Comparison of ENCODE assay signal across 1 cellular context in the genomic region with DNA sequence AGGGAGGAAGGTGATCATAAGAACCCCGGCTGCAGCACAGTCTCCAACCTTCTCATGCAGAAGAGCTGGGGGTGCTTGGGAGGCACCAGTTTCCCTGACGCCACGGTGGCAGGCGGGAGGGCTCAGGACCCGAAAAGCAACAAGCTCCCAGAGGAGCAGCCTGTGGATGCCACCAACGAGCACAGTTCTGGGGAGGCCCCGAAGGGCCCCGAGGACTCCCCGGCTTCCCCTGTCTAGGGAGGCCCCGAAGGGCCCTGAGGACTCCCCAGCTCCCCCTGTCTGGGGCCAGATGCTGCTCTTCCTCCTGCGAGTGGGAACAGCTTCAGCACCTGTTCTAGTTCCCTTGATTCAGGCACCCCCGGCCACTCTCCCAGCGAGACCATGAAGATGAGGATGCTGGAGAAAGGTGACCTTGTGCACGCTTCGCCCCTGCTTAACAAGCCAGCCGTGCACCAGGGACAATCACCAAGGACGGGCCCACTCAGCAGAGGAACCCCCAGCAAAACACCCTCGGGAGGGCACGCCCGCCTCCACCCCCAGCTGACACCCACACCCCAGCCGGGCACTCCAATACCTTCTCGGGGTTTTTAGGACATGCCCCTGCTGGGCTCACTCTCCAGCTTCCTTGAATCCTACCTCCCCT.
TF ChIP-seq lines count a peak whose summit lies in the region.

No MANE protein-coding gene starts in this region.

TF ChIP-seq in HEK293, 187 proteins besides CTCF, POLR2A, EP300 and RAD21 (continued from another document):
- TF ChIP-seq ZNF639 (tag by site-specific recombination; IDR thresholded peaks at IDR 0.05) = no peak
- TF ChIP-seq, protein P1, sequence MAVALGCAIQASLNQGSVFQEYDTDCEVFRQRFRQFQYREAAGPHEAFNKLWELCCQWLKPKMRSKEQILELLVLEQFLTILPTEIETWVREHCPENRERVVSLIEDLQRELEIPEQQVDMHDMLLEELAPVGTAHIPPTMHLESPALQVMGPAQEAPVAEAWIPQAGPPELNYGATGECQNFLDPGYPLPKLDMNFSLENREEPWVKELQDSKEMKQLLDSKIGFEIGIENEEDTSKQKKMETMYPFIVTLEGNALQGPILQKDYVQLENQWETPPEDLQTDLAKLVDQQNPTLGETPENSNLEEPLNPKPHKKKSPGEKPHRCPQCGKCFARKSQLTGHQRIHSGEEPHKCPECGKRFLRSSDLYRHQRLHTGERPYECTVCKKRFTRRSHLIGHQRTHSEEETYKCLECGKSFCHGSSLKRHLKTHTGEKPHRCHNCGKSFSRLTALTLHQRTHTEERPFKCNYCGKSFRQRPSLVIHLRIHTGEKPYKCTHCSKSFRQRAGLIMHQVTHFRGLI (tag by site-specific recombination; IDR thresholded peaks at IDR 0.05) = no peak
- TF ChIP-seq ZNF175 (tag by site-specific recombination; IDR thresholded peaks at IDR 0.05) = no peak
- no peak for TF ChIP-seq ZNF670 (tag by site-specific recombination; IDR thresholded peaks at IDR 0.05; ENCODE audit: low read depth)
- 0 out of 2 replicates have a peak, but pooled peaks have one; percentile 9 for TF ChIP-seq EGR2 (tag by site-specific recombination; IDR thresholded peaks at IDR 0.05; ENCODE audit: low read depth)
- TF ChIP-seq PRDM1 (tag by site-specific recombination; IDR thresholded peaks at IDR 0.05) = no peak
- TF ChIP-seq MYNN (tag by site-specific recombination; IDR thresholded peaks at IDR 0.05; ENCODE audit: borderline replicate concordance) = no peak
- TF ChIP-seq ZNF561 (tag by site-specific recombination; IDR thresholded peaks at IDR 0.05; ENCODE audit: borderline replicate concordance) = no peak
